ENCODE assay signal across 17 cellular contexts in the genomic region with DNA sequence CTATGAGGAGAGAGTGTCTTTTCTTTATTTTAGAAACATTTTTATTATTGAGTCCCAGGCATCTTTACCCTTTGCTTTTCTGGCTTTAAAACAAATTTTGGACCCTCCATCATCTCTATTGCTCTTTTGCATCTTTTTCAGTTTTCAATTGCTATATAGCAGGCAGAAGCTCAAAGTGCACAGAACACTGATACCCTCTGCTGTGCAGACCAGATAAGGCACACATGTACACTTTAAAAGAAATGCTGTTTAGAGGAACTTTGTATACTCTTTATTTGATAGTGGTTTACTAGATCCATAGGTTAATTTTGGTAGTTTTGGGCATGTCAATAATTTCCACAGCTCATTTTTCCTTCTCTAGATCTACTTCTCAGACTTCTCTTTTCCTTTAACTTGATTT.
DNase-seq lines count a peak whose midpoint lies in the region; ATAC-seq, FAIRE-seq and TF ChIP-seq lines count a peak whose summit lies in the region.
"Had no signal": no experiment of that assay in that cellular context is flagged by ENCODE, and none has a peak within 500 bp of the region (broad histone marks: within the 10 kb centered on the region; RNA-seq: fewer than 3 reads in every experiment).

No MANE protein-coding gene starts in this region.

- DNase-seq in D721Med (ENCODE audit: insufficient read length, low spot score) (no peak), HuH-7 (ENCODE audit: low spot score) (peak; percentile 5), SK-MEL-5 (ENCODE audit: low read depth, low spot score) (peak; percentile 5), neural crest cell (ENCODE audit: low read depth, low spot score) (no peak), LoVo (ENCODE audit: low spot score) (no peak)
- DNase-seq in NK-92 treated with Interleukin-12 subunit alpha and Interleukin-12 subunit beta, amount 100 ng/mL, for 24 hours (lab: John Stamatoyannopoulos, UW), result no peak
- DNase-seq in stimulated activated effector memory CD8-positive, alpha-beta T cell treated with anti-CD3 and anti-CD28 coated beads, Interleukin-12 subunit alpha, Interleukin-12 subunit beta, amount 100 ng/mL, for 72 hours (ENCODE audit: low spot score in 2 of 2), result no peak
- DNase-seq: CD4-positive, alpha-beta memory T cell; DMS153; GOT3; MV-4-11; NCI-H1417 treated with DMSO at 0.1 percent for 48 hours; NCI-H2029 treated with DMSO at 0.1 percent for 48 hours; NCI-H510A treated with DMSO at 0.1 percent for 48 hours; PC-3; T-helper 1 cell had no signal

- no peak for ATAC-seq in stimulated activated effector memory CD8-positive, alpha-beta T cell treated with anti-CD3 and anti-CD28 coated beads, Interleukin-12 subunit alpha, Interleukin-12 subunit beta, amount 100 ng/mL, for 72 hours
- ATAC-seq: PC-3 had no signal

- FAIRE-seq in D721Med (lab: Jason Lieb, UNC), result no peak

- in situ Hi-C loops in SK-MEL-5 (cut with HindIII; ENCODE audit: low pct_unique_long_range_greater_than_20kb, low sequenced_read_pairs), result no loop called here

- no peak overlapping the region for H3K4me3 Mint-ChIP-seq in neural crest cell
- no peak overlapping the region for H3K4me3 Mint-ChIP-seq in stimulated activated effector memory CD8-positive, alpha-beta T cell treated with anti-CD3 and anti-CD28 coated beads, Interleukin-12 subunit alpha, Interleukin-12 subunit beta, amount 100 ng/mL, for 72 hours
- H3K4me3 Mint-ChIP-seq: B cell; CD4-positive, alpha-beta memory T cell had no signal

- H3K27ac Mint-ChIP-seq in neural crest cell (ENCODE audit: unreplicated experiment), result no peak overlapping the region
- no peak overlapping the region for H3K27ac Mint-ChIP-seq in stimulated activated effector memory CD8-positive, alpha-beta T cell treated with anti-CD3 and anti-CD28 coated beads, Interleukin-12 subunit alpha, Interleukin-12 subunit beta, amount 100 ng/mL, for 72 hours
- H3K27ac Mint-ChIP-seq: B cell; CD4-positive, alpha-beta memory T cell had no signal

- peaks cover 6% of the 10 kb centered on the region for H3K9me3 Mint-ChIP-seq in neural crest cell
- H3K9me3 Mint-ChIP-seq in stimulated activated effector memory CD8-positive, alpha-beta T cell treated with anti-CD3 and anti-CD28 coated beads, Interleukin-12 subunit alpha, Interleukin-12 subunit beta, amount 100 ng/mL, for 72 hours, result no peaks in the 10 kb centered on the region

- no peaks in the 10 kb centered on the region for H3K4me1 Mint-ChIP-seq in neural crest cell
- no peaks in the 10 kb centered on the region for H3K4me1 Mint-ChIP-seq in stimulated activated effector memory CD8-positive, alpha-beta T cell treated with anti-CD3 and anti-CD28 coated beads, Interleukin-12 subunit alpha, Interleukin-12 subunit beta, amount 100 ng/mL, for 72 hours
- H3K4me1 Mint-ChIP-seq: B cell; CD4-positive, alpha-beta memory T cell had no signal

- H3K36me3 Mint-ChIP-seq in neural crest cell (ENCODE audit: low read depth), result no peaks in the 10 kb centered on the region
- no peaks in the 10 kb centered on the region for H3K36me3 Mint-ChIP-seq in stimulated activated effector memory CD8-positive, alpha-beta T cell treated with anti-CD3 and anti-CD28 coated beads, Interleukin-12 subunit alpha, Interleukin-12 subunit beta, amount 100 ng/mL, for 72 hours
- H3K36me3 Mint-ChIP-seq: CD4-positive, alpha-beta memory T cell had no signal

- no peaks in the 10 kb centered on the region for H3K27me3 Mint-ChIP-seq in neural crest cell (ENCODE audit: low read depth)

- TF ChIP-seq CTCF in D721Med (IDR thresholded peaks at IDR 0.05; ENCODE audit: insufficient read depth, missing control alignments) (peak; percentile 60), neural crest cell (conservative IDR thresholded peaks at IDR 0.05) (peak; percentile 43)

Comparison
In these comparisons a context has a peak if more than half of its experiments do, and no peak if none do; other contexts are left out.
1. DNase-seq: peak in HuH-7 (single experiment) and SK-MEL-5 (single experiment); none in D721Med (single experiment), neural crest cell (single experiment), LoVo (single experiment), NK-92 treated with Interleukin-12 subunit alpha and Interleukin-12 subunit beta, amount 100 ng/mL, for 24 hours (single experiment) and stimulated activated effector memory CD8-positive, alpha-beta T cell treated with anti-CD3 and anti-CD28 coated beads, Interleukin-12 subunit alpha, Interleukin-12 subunit beta, amount 100 ng/mL, for 72 hours (0 of 2).